1 cellular context compared by ENCODE assay signal in the genomic region with DNA sequence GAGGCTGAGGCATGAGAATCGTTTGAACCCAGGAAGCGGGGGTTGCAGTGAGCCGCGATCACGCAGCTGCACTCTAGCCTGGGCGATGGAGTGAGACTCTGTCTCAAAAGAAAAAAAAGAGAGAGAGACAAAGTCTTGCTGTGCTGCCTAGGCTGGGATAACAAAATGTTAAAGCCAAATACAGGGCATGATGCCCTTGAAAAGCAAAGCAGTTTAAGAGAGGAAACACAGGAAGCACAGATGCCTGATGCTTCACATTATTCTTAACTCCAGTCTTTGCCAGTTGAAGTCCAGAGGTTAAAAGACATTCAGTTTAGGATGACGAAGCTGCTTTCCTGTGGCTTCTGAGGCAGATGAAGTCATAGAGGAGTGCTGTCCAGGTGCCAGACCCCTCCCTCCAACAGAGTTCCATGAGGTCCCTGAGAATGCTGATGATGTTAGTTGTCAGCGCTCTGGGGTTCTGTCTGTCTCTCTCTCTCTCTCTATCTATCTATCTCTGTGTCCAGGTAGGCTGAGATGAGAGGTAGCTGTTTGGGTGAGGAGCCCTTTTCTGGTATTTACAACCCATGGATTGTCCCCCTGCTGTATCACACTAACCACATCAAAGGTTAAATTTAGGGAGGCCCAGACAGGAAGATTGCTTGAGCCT.
A peak's percentile ranks its signal among the peaks of the same experiment; 100 is the strongest.
TF ChIP-seq lines count a peak whose summit lies in the region.

No MANE protein-coding gene starts in this region.

TF ChIP-seq in K562, 482 proteins besides CTCF, POLR2A, EP300 and RAD21 (continued from another document and continues in another):
- TF ChIP-seq, protein P1, sequence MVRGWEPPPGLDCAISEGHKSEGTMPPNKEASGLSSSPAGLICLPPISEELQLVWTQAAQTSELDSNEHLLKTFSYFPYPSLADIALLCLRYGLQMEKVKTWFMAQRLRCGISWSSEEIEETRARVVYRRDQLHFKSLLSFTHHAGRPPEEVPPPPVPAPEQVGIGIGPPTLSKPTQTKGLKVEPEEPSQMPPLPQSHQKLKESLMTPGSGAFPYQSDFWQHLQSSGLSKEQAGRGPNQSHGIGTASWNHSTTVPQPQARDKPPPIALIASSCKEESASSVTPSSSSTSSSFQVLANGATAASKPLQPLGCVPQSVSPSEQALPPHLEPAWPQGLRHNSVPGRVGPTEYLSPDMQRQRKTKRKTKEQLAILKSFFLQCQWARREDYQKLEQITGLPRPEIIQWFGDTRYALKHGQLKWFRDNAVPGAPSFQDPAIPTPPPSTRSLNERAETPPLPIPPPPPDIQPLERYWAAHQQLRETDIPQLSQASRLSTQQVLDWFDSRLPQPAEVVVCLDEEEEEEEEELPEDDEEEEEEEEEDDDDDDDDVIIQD (CRISPR knock-in tag; IDR thresholded peaks at IDR 0.05) = no peak
- TF ChIP-seq ZNF12 (CRISPR knock-in tag; IDR thresholded peaks at IDR 0.05) (no peak), PURB (CRISPR knock-in tag; IDR thresholded peaks at IDR 0.05; ENCODE audit: low read depth) (no peak), PHF21A (IDR thresholded peaks at IDR 0.05; ENCODE audit: borderline replicate concordance, low read depth) (no peak), FOXJ3 (CRISPR knock-in tag; IDR thresholded peaks at IDR 0.05) (no peak), ETV6 (IDR thresholded peaks at IDR 0.05; ENCODE audit: borderline replicate concordance in 1 of 2, low read depth in 2 of 2, low read length in 1 of 2) (no peak), ETV6 (CRISPR knock-in tag; IDR thresholded peaks at IDR 0.05; ENCODE audit: borderline replicate concordance) (no peak), MYC (IDR thresholded peaks at IDR 0.05; ENCODE audit: low read depth, low read length) (peak; percentile 78), MYC (CRISPR knock-in tag; IDR thresholded peaks at IDR 0.05; ENCODE audit: borderline replicate concordance, low read depth) (no peak), NEUROD1 (IDR thresholded peaks at IDR 0.05; ENCODE audit: borderline replicate concordance, low read depth, low read length, partially characterized antibody) (peak; percentile 12), GATAD2A (IDR thresholded peaks at IDR 0.05) (no peak), NCOA4 (IDR thresholded peaks at IDR 0.05; ENCODE audit: partially characterized antibody) (no peak), CBFA2T3 (IDR thresholded peaks at IDR 0.05) (peak; percentile 41; the same call in 1 of the 2 replicates), SETDB1 (IDR thresholded peaks at IDR 0.05; ENCODE audit: low read length) (no peak), GABPA (tag; conservative IDR thresholded peaks at IDR 0.05; ENCODE audit: low read depth) (no peak), NR2C1 (IDR thresholded peaks at IDR 0.05) (no peak), NR2C1 (tag; IDR thresholded peaks at IDR 0.05) (0 out of 2 replicates have a peak, but pooled peaks have one; percentile 15), ATF1 (CRISPR knock-in tag; IDR thresholded peaks at IDR 0.05) (no peak), ATF1 (tag; IDR thresholded peaks at IDR 0.05) (peak; percentile 59), CBX3 (IDR thresholded peaks at IDR 0.05; ENCODE audit: borderline replicate concordance in 1 of 2, low read length in 2 of 2) (peak in 1 of 2 experiments; percentile 40; a peak in 1 of 3 replicates), NONO (IDR thresholded peaks at IDR 0.05; ENCODE audit: low read depth in 2 of 2, low read length in 1 of 2) (no peak), DMBX1 (CRISPR knock-in tag; IDR thresholded peaks at IDR 0.05; ENCODE audit: borderline replicate concordance) (peak; percentile 13; the same call in 1 of the 2 replicates), TBP (optimal IDR thresholded peaks at IDR 0.05; ENCODE audit: low read depth, low read length) (peak; percentile 50), HNRNPL (IDR thresholded peaks at IDR 0.05; ENCODE audit: low read depth, low read length) (no peak), ZNF354B (CRISPR knock-in tag; IDR thresholded peaks at IDR 0.05) (no peak), RBBP5 (IDR thresholded peaks at IDR 0.05; ENCODE audit: borderline replicate concordance, insufficient read depth, low read length, poor library complexity, severe bottlenecking) (peak; percentile 59), MAFK (IDR thresholded peaks at IDR 0.05; ENCODE audit: low read length) (peak; percentile 74), GABPB1 (CRISPR knock-in tag; IDR thresholded peaks at IDR 0.05) (0 out of 2 replicates have a peak, but pooled peaks have one; percentile 23), ARHGAP35 (IDR thresholded peaks at IDR 0.05; ENCODE audit: partially characterized antibody) (no peak)
- TF ChIP-seq, protein P2, sequence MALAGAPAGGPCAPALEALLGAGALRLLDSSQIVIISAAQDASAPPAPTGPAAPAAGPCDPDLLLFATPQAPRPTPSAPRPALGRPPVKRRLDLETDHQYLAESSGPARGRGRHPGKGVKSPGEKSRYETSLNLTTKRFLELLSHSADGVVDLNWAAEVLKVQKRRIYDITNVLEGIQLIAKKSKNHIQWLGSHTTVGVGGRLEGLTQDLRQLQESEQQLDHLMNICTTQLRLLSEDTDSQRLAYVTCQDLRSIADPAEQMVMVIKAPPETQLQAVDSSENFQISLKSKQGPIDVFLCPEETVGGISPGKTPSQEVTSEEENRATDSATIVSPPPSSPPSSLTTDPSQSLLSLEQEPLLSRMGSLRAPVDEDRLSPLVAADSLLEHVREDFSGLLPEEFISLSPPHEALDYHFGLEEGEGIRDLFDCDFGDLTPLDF (CRISPR knock-in tag; IDR thresholded peaks at IDR 0.05) = peak; percentile 54; the same call in 1 of the 2 replicates
- TF ChIP-seq, protein P3, sequence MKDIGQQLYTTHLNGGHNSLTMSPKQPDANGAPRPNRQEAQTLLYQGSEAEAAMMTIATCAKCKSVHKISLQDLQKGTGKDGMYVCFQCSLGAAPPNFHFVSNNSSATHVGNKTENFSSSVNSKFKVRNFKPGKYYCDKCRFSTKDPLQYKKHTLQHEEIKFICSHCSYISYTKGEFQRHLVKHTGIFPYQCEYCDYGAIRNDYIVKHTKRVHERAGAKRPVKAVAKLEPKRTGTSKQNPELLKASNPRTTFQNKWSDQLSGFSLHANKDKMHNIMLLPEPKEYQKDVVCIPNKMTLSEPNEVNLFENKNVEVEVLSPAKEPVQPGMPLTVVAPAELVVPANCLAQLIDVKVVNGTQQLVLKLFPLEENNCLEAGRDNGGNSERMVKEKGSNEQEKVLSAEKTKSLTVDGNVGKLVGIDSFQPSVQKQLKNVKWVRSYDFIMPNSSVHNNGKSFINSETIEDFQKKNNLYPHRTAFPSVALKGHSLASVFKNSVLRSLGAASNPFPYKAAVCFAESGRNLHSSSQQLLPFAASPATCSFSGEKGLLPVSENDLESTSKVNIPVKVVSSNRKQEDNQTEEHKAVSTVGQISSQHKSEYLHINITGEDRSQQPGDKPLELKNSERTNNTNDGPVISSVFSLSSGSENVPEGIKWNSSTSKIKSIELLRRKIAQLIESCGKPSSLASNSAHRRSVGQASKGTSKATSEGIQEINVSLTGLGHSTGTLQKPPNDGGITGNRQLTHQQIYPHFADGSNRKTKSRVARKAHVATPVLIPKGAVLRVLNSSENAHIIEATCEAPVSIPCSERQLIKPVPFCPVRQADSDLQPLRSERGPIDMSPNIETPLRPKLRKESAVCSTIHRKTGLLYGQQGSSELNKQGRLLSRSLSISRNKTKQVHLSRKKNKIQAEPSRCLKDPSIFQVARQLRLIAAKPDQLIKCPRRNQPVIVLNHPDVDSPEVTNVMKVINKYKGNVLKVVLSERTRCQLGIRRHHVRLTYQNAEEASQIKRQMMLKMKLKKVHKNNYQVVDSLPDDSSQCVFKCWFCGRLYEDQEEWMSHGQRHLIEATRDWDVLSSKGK (CRISPR knock-in tag; IDR thresholded peaks at IDR 0.05) = no peak
- TF ChIP-seq, protein P4, sequence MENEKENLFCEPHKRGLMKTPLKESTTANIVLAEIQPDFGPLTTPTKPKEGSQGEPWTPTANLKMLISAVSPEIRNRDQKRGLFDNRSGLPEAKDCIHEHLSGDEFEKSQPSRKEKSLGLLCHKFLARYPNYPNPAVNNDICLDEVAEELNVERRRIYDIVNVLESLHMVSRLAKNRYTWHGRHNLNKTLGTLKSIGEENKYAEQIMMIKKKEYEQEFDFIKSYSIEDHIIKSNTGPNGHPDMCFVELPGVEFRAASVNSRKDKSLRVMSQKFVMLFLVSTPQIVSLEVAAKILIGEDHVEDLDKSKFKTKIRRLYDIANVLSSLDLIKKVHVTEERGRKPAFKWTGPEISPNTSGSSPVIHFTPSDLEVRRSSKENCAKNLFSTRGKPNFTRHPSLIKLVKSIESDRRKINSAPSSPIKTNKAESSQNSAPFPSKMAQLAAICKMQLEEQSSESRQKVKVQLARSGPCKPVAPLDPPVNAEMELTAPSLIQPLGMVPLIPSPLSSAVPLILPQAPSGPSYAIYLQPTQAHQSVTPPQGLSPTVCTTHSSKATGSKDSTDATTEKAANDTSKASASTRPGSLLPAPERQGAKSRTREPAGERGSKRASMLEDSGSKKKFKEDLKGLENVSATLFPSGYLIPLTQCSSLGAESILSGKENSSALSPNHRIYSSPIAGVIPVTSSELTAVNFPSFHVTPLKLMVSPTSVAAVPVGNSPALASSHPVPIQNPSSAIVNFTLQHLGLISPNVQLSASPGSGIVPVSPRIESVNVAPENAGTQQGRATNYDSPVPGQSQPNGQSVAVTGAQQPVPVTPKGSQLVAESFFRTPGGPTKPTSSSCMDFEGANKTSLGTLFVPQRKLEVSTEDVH (IDR thresholded peaks at IDR 0.05; ENCODE audit: low read depth, partially characterized antibody) = no peak
- TF ChIP-seq, protein P5, sequence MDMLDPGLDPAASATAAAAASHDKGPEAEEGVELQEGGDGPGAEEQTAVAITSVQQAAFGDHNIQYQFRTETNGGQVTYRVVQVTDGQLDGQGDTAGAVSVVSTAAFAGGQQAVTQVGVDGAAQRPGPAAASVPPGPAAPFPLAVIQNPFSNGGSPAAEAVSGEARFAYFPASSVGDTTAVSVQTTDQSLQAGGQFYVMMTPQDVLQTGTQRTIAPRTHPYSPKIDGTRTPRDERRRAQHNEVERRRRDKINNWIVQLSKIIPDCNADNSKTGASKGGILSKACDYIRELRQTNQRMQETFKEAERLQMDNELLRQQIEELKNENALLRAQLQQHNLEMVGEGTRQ (CRISPR knock-in tag; IDR thresholded peaks at IDR 0.05) = no peak
- TF ChIP-seq, protein P6, sequence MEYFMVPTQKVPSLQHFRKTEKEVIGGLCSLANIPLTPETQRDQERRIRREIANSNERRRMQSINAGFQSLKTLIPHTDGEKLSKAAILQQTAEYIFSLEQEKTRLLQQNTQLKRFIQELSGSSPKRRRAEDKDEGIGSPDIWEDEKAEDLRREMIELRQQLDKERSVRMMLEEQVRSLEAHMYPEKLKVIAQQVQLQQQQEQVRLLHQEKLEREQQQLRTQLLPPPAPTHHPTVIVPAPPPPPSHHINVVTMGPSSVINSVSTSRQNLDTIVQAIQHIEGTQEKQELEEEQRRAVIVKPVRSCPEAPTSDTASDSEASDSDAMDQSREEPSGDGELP (CRISPR knock-in tag; IDR thresholded peaks at IDR 0.05; ENCODE audit: borderline replicate concordance) = 0 out of 2 replicates have a peak, but pooled peaks have one; percentile 27
- TF ChIP-seq, protein P7, sequence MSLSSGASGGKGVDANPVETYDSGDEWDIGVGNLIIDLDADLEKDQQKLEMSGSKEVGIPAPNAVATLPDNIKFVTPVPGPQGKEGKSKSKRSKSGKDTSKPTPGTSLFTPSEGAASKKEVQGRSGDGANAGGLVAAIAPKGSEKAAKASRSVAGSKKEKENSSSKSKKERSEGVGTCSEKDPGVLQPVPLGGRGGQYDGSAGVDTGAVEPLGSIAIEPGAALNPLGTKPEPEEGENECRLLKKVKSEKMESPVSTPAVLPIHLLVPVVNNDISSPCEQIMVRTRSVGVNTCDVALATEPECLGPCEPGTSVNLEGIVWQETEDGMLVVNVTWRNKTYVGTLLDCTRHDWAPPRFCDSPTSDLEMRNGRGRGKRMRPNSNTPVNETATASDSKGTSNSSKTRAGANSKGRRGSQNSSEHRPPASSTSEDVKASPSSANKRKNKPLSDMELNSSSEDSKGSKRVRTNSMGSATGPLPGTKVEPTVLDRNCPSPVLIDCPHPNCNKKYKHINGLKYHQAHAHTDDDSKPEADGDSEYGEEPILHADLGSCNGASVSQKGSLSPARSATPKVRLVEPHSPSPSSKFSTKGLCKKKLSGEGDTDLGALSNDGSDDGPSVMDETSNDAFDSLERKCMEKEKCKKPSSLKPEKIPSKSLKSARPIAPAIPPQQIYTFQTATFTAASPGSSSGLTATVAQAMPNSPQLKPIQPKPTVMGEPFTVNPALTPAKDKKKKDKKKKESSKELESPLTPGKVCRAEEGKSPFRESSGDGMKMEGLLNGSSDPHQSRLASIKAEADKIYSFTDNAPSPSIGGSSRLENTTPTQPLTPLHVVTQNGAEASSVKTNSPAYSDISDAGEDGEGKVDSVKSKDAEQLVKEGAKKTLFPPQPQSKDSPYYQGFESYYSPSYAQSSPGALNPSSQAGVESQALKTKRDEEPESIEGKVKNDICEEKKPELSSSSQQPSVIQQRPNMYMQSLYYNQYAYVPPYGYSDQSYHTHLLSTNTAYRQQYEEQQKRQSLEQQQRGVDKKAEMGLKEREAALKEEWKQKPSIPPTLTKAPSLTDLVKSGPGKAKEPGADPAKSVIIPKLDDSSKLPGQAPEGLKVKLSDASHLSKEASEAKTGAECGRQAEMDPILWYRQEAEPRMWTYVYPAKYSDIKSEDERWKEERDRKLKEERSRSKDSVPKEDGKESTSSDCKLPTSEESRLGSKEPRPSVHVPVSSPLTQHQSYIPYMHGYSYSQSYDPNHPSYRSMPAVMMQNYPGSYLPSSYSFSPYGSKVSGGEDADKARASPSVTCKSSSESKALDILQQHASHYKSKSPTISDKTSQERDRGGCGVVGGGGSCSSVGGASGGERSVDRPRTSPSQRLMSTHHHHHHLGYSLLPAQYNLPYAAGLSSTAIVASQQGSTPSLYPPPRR (CRISPR knock-in tag; IDR thresholded peaks at IDR 0.05; ENCODE audit: borderline replicate concordance) = no peak
- TF ChIP-seq, protein P8, sequence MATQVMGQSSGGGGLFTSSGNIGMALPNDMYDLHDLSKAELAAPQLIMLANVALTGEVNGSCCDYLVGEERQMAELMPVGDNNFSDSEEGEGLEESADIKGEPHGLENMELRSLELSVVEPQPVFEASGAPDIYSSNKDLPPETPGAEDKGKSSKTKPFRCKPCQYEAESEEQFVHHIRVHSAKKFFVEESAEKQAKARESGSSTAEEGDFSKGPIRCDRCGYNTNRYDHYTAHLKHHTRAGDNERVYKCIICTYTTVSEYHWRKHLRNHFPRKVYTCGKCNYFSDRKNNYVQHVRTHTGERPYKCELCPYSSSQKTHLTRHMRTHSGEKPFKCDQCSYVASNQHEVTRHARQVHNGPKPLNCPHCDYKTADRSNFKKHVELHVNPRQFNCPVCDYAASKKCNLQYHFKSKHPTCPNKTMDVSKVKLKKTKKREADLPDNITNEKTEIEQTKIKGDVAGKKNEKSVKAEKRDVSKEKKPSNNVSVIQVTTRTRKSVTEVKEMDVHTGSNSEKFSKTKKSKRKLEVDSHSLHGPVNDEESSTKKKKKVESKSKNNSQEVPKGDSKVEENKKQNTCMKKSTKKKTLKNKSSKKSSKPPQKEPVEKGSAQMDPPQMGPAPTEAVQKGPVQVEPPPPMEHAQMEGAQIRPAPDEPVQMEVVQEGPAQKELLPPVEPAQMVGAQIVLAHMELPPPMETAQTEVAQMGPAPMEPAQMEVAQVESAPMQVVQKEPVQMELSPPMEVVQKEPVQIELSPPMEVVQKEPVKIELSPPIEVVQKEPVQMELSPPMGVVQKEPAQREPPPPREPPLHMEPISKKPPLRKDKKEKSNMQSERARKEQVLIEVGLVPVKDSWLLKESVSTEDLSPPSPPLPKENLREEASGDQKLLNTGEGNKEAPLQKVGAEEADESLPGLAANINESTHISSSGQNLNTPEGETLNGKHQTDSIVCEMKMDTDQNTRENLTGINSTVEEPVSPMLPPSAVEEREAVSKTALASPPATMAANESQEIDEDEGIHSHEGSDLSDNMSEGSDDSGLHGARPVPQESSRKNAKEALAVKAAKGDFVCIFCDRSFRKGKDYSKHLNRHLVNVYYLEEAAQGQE (CRISPR knock-in tag; IDR thresholded peaks at IDR 0.05; ENCODE audit: low read depth) = no peak
